10 cellular contexts compared by ENCODE assay signal in genomic region chr9:135698236-135698635, GRCh38. TPM values are rescaled to one million over a fixed set of nuclear protein-coding genes. Genes with fewer than 3 reads are reported as not detected.
"Had no signal": no experiment of that assay in that cellular context is flagged by ENCODE, and none has a peak within 500 bp of the region (broad histone marks: within the 10 kb centered on the region; RNA-seq: fewer than 3 reads in every experiment).

No MANE protein-coding gene starts in this region.

- H3K4me2 ChIP-seq: GM23338 had no signal

- H3K4me1 ChIP-seq: HAP-1 had no signal

- FAIRE-seq: HTR-8/SVneo had no signal

- DNase-seq: HFFc6, Kasumi-1, KG1 had no signal

- H3K36me3 ChIP-seq: HAP-1 had no signal

- H2AFZ ChIP-seq: GM23338 had no signal

- H3K4me3 ChIP-seq: GM23338, HAP-1 had no signal

- H3K9me3 ChIP-seq: HAP-1 had no signal

RNA-seq across cellular contexts. Expression of gene SOHLH1, which starts 1.0 kb away (rescaled TPM):
- total RNA-seq: H4, H7, HFFc6, HT-29 had no signal
- polyA plus RNA-seq: GM23338, IgD-negative memory B cell had no signal

RNA-seq across cellular contexts. Expression of gene KCNT1, which starts 3.7 kb away (rescaled TPM):
- total RNA-seq: H4, HFFc6, HT-29 had no signal
- polyA plus RNA-seq: IgD-negative memory B cell had no signal

RNA-seq across cellular contexts. Expression of gene LCN9, which starts 35.1 kb away (rescaled TPM):
- total RNA-seq: GM23338, H4, H7, HFFc6, HT-29 had no signal
- polyA plus RNA-seq: GM23338, IgD-negative memory B cell had no signal

RNA-seq across cellular contexts. Expression of gene GLT6D1, which starts 58.9 kb away (rescaled TPM):
- total RNA-seq: GM23338, H4, H7, HFFc6, HT-29 had no signal
- polyA plus RNA-seq: GM23338, IgD-negative memory B cell had no signal
